Comparison of ENCODE assay signal across 34 cellular contexts in the genomic region with DNA sequence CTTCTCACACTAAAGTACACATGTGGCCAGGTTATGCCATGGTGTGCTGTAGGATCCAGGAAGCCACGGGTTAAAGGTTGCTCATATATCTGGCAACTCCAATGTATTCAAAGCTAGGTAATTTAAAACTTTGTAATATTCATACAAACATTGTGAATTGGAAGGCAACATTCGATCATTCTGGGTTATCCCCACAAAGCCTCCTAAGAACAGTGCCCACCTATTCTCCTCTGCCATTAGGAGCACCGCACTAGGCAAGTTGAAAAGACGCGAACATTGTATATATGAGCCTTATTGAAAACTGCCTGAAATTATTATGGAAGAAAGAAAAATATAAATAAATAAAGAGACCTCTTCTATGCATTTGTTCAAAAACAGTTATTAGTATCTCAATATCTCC.
"Had no signal": no experiment of that assay in that cellular context is flagged by ENCODE, and none has a peak within 500 bp of the region (broad histone marks: within the 10 kb centered on the region; RNA-seq: fewer than 3 reads in every experiment).

No MANE protein-coding gene starts in this region.

- H3K9me3 ChIP-seq: adrenal gland, body of pancreas, breast epithelium had no signal

- DNase-seq: activated B cell treated with CpG ODN at 0.5 μM for 24 hours; activated CD4-positive, alpha-beta memory T cell treated with anti-CD3 and anti-CD28 coated beads for 36 hours; activated CD4-positive, alpha-beta T cell treated with anti-CD3 and anti-CD28 coated beads for 4 hours; activated CD4-positive, alpha-beta T cell treated with anti-CD3 and anti-CD28 coated beads, Interleukin-2, amount 10 ng/mL, durations not matched to agents 24 days and 14 days; activated CD4-positive, alpha-beta T cell treated with anti-CD3 and anti-CD28 coated beads, Interleukin-2, amount 50 U/mL, for 1 hour; activated CD4-positive, alpha-beta T cell treated with anti-CD3 and anti-CD28 coated beads, Interleukin-2, amount 50 U/mL, for 4 hours; activated CD4-positive, CD25-positive, alpha-beta regulatory T cell treated with anti-CD3 and anti-CD28 coated beads, Interleukin-2, amount 50 U/mL, for 72 hours; activated CD8-positive, alpha-beta memory T cell treated with anti-CD3 and anti-CD28 coated beads, Interleukin-2, amount 50 U/mL, for 4 hours; activated CD8-positive, alpha-beta T cell treated with anti-CD3 and anti-CD28 coated beads for 36 hours; activated effector memory CD4-positive, alpha-beta T cell treated with anti-CD3 and anti-CD28 coated beads, Interleukin-2, amount 50 U/mL, for 16 hours; activated gamma-delta T cell treated with Interleukin-2 at 50 U/mL for 16 hours; activated naive CD4-positive, alpha-beta T cell; activated naive CD4-positive, alpha-beta T cell treated with anti-CD3 and anti-CD28 coated beads for 36 hours; activated naive CD4-positive, alpha-beta T cell treated with anti-CD3 and anti-CD28 coated beads, Interleukin-2, amount 50 U/mL, for 16 hours; activated naive CD8-positive, alpha-beta T cell treated with anti-CD3 and anti-CD28 coated beads for 36 hours; activated T-cell treated with anti-CD3 and anti-CD28 coated beads for 4 hours; activated T-cell treated with anti-CD3 and anti-CD28 coated beads, Interleukin-2, amount 50 U/mL, for 1 hour; activated T-cell treated with anti-CD3 and anti-CD28 coated beads, Interleukin-2, amount 50 U/mL, for 4 hours; activated T-cell treated with anti-CD3 and anti-CD28 coated beads, Interleukin-2, amount 50 U/mL, for 72 hours; adrenal gland; amniotic stem cell; aorta; body of pancreas; brain microvascular endothelial cell; central memory CD4-positive, alpha-beta T cell; T-helper 2 cell; T-helper 9 cell had no signal

- H3K27me3 ChIP-seq: adrenal gland, body of pancreas, brain microvascular endothelial cell, breast epithelium had no signal

- ATAC-seq: activated CD8-positive, alpha-beta T cell treated with anti-CD3 and anti-CD28 coated beads for 36 hours; activated naive CD4-positive, alpha-beta T cell treated with anti-CD3 and anti-CD28 coated beads, Interleukin-2, amount 50 U/mL, for 72 hours; activated T-cell treated with anti-CD3 and anti-CD28 coated beads, Interleukin-2, amount 50 U/mL, for 4 hours; activated T-cell treated with anti-CD3 and anti-CD28 coated beads, Interleukin-2, amount 50 U/mL, for 72 hours; activated T-helper 17 cell treated with anti-CD3 and anti-CD28 coated beads, Interleukin-2, amount 50 U/mL, for 72 hours; body of pancreas had no signal

- H3K36me3 ChIP-seq: adrenal gland, brain microvascular endothelial cell, breast epithelium had no signal

- FAIRE-seq: astrocyte, colon, TTC549 had no signal

- H3K27ac ChIP-seq: adrenal gland, body of pancreas, brain microvascular endothelial cell, breast epithelium, VCaP had no signal

- H3K4me3 ChIP-seq: adrenal gland, body of pancreas, breast epithelium had no signal

- H3K4me1 ChIP-seq: adrenal gland, breast epithelium had no signal
